In genomic region chr15:42273900-42274692, GRCh38 we compare ENCODE assay signal across 1 cellular context.
TF ChIP-seq lines count a peak whose summit lies in the region.

No MANE protein-coding gene starts in this region.

TF ChIP-seq in HepG2, 621 proteins besides CTCF, POLR2A, EP300 and RAD21 (continued from another document and continues in another):
- TF ChIP-seq ZNF710 (CRISPR knock-in tag; IDR thresholded peaks at IDR 0.05; ENCODE audit: borderline replicate concordance) (no peak), HMGA1 (CRISPR knock-in tag; conservative IDR thresholded peaks at IDR 0.05) (no peak), NFKBIZ (CRISPR knock-in tag; IDR thresholded peaks at IDR 0.05) (no peak), MTF2 (CRISPR knock-in tag; IDR thresholded peaks at IDR 0.05; ENCODE audit: borderline replicate concordance) (no peak), ZNF747 (CRISPR knock-in tag; IDR thresholded peaks at IDR 0.05; ENCODE audit: borderline replicate concordance) (no peak), FLYWCH1 (CRISPR knock-in tag; IDR thresholded peaks at IDR 0.05) (no peak), GPN1 (CRISPR knock-in tag; IDR thresholded peaks at IDR 0.05; ENCODE audit: borderline replicate concordance) (no peak), NFIB (CRISPR knock-in tag; IDR thresholded peaks at IDR 0.05; ENCODE audit: borderline replicate concordance) (no peak), ZNF101 (CRISPR knock-in tag; IDR thresholded peaks at IDR 0.05; ENCODE audit: borderline replicate concordance, low read depth) (no peak), BORCS8-MEF2B (CRISPR knock-in tag; IDR thresholded peaks at IDR 0.05) (0 out of 2 replicates have a peak, but pooled peaks have one; percentile 3), ZNF280D (CRISPR knock-in tag; IDR thresholded peaks at IDR 0.05) (peak; percentile 29; the same call in 1 of the 2 replicates), ZNF562 (CRISPR knock-in tag; IDR thresholded peaks at IDR 0.05; ENCODE audit: borderline replicate concordance) (no peak), POLR2G (IDR thresholded peaks at IDR 0.05; ENCODE audit: low read depth, low read length) (peak; percentile 20; the same call in 1 of the 2 replicates), RXRB (CRISPR knock-in tag; IDR thresholded peaks at IDR 0.05; ENCODE audit: borderline replicate concordance) (no peak), ZSCAN20 (CRISPR knock-in tag; IDR thresholded peaks at IDR 0.05; ENCODE audit: borderline replicate concordance) (no peak), ZNF34 (CRISPR knock-in tag; IDR thresholded peaks at IDR 0.05; ENCODE audit: borderline replicate concordance) (no peak), ZNF331 (CRISPR knock-in tag; IDR thresholded peaks at IDR 0.05) (no peak), ZNF510 (CRISPR knock-in tag; IDR thresholded peaks at IDR 0.05; ENCODE audit: low read depth) (no peak), KAT8 (CRISPR knock-in tag; IDR thresholded peaks at IDR 0.05) (no peak), ZFAT (CRISPR knock-in tag; conservative IDR thresholded peaks at IDR 0.05) (no peak), ZNF256 (CRISPR knock-in tag; conservative IDR thresholded peaks at IDR 0.05) (no peak), ZBTB26 (CRISPR knock-in tag; IDR thresholded peaks at IDR 0.05; ENCODE audit: borderline replicate concordance) (no peak), MXD3 (CRISPR knock-in tag; IDR thresholded peaks at IDR 0.05) (no peak), PHF8 (CRISPR knock-in tag; IDR thresholded peaks at IDR 0.05) (no peak; the same call in 1 of the 2 replicates), RELA (CRISPR knock-in tag; IDR thresholded peaks at IDR 0.05) (no peak), MEIS1 (CRISPR knock-in tag; IDR thresholded peaks at IDR 0.05; ENCODE audit: borderline replicate concordance) (no peak), GFI1 (CRISPR knock-in tag; IDR thresholded peaks at IDR 0.05; ENCODE audit: borderline replicate concordance) (0 out of 2 replicates have a peak, but pooled peaks have one; percentile 3), ZBTB43 (CRISPR knock-in tag; conservative IDR thresholded peaks at IDR 0.05) (no peak), CREB1 (IDR thresholded peaks at IDR 0.05) (no peak), CREB1 (CRISPR knock-in tag; IDR thresholded peaks at IDR 0.05) (0 out of 2 replicates have a peak, but pooled peaks have one; percentile 18), MYNN (CRISPR knock-in tag; IDR thresholded peaks at IDR 0.05; ENCODE audit: low read depth) (no peak), HOXA5 (CRISPR knock-in tag; IDR thresholded peaks at IDR 0.05) (no peak), FOXA3 (CRISPR knock-in tag; IDR thresholded peaks at IDR 0.05) (no peak), MLX (CRISPR knock-in tag; IDR thresholded peaks at IDR 0.05) (no peak), HMG20A (CRISPR knock-in tag; IDR thresholded peaks at IDR 0.05; ENCODE audit: borderline replicate concordance) (no peak), ZNF777 (CRISPR knock-in tag; IDR thresholded peaks at IDR 0.05) (no peak; the same call in 1 of the 2 replicates), SIN3A (IDR thresholded peaks at IDR 0.05; ENCODE audit: borderline replicate concordance, low read depth, low read length) (0 out of 2 replicates have a peak, but pooled peaks have one; percentile 20), SP140L (CRISPR knock-in tag; IDR thresholded peaks at IDR 0.05; ENCODE audit: borderline replicate concordance) (no peak), PPARG (CRISPR knock-in tag; conservative IDR thresholded peaks at IDR 0.05) (no peak; the same call in 1 of the 2 replicates), HMG20B (CRISPR knock-in tag; conservative IDR thresholded peaks at IDR 0.05) (no peak), NFKB2 (CRISPR knock-in tag; IDR thresholded peaks at IDR 0.05; ENCODE audit: borderline replicate concordance) (no peak)
- TF ChIP-seq, protein P1, sequence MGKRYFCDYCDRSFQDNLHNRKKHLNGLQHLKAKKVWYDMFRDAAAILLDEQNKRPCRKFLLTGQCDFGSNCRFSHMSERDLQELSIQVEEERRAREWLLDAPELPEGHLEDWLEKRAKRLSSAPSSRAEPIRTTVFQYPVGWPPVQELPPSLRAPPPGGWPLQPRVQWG (CRISPR knock-in tag; IDR thresholded peaks at IDR 0.05; ENCODE audit: borderline replicate concordance, low read depth) = no peak
- TF ChIP-seq, protein P2, sequence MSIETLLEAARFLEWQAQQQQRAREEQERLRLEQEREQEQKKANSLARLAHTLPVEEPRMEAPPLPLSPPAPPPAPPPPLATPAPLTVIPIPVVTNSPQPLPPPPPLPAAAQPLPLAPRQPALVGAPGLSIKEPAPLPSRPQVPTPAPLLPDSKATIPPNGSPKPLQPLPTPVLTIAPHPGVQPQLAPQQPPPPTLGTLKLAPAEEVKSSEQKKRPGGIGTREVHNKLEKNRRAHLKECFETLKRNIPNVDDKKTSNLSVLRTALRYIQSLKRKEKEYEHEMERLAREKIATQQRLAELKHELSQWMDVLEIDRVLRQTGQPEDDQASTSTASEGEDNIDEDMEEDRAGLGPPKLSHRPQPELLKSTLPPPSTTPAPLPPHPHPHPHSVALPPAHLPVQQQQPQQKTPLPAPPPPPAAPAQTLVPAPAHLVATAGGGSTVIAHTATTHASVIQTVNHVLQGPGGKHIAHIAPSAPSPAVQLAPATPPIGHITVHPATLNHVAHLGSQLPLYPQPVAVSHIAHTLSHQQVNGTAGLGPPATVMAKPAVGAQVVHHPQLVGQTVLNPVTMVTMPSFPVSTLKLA (IDR thresholded peaks at IDR 0.05) = no peak
- TF ChIP-seq, protein P3, sequence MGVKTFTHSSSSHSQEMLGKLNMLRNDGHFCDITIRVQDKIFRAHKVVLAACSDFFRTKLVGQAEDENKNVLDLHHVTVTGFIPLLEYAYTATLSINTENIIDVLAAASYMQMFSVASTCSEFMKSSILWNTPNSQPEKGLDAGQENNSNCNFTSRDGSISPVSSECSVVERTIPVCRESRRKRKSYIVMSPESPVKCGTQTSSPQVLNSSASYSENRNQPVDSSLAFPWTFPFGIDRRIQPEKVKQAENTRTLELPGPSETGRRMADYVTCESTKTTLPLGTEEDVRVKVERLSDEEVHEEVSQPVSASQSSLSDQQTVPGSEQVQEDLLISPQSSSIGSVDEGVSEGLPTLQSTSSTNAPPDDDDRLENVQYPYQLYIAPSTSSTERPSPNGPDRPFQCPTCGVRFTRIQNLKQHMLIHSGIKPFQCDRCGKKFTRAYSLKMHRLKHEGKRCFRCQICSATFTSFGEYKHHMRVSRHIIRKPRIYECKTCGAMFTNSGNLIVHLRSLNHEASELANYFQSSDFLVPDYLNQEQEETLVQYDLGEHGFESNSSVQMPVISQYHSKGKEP (CRISPR knock-in tag; IDR thresholded peaks at IDR 0.05) = no peak
- TF ChIP-seq, protein P4, sequence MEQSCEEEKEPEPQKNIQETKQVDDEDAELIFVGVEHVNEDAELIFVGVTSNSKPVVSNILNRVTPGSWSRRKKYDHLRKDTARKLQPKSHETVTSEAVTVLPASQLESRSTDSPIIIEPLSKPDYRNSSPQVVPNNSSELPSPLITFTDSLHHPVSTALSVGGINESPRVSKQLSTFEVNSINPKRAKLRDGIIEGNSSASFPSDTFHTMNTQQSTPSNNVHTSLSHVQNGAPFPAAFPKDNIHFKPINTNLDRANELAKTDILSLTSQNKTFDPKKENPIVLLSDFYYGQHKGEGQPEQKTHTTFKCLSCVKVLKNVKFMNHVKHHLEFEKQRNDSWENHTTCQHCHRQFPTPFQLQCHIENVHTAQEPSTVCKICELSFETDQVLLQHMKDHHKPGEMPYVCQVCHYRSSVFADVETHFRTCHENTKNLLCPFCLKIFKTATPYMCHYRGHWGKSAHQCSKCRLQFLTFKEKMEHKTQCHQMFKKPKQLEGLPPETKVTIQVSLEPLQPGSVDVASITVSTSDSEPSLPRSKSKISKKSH (CRISPR knock-in tag; IDR thresholded peaks at IDR 0.05; ENCODE audit: borderline replicate concordance) = no peak
- TF ChIP-seq, protein P5, sequence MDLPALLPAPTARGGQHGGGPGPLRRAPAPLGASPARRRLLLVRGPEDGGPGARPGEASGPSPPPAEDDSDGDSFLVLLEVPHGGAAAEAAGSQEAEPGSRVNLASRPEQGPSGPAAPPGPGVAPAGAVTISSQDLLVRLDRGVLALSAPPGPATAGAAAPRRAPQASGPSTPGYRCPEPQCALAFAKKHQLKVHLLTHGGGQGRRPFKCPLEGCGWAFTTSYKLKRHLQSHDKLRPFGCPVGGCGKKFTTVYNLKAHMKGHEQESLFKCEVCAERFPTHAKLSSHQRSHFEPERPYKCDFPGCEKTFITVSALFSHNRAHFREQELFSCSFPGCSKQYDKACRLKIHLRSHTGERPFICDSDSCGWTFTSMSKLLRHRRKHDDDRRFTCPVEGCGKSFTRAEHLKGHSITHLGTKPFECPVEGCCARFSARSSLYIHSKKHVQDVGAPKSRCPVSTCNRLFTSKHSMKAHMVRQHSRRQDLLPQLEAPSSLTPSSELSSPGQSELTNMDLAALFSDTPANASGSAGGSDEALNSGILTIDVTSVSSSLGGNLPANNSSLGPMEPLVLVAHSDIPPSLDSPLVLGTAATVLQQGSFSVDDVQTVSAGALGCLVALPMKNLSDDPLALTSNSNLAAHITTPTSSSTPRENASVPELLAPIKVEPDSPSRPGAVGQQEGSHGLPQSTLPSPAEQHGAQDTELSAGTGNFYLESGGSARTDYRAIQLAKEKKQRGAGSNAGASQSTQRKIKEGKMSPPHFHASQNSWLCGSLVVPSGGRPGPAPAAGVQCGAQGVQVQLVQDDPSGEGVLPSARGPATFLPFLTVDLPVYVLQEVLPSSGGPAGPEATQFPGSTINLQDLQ (CRISPR knock-in tag; IDR thresholded peaks at IDR 0.05) = no peak
